In the genomic region with DNA sequence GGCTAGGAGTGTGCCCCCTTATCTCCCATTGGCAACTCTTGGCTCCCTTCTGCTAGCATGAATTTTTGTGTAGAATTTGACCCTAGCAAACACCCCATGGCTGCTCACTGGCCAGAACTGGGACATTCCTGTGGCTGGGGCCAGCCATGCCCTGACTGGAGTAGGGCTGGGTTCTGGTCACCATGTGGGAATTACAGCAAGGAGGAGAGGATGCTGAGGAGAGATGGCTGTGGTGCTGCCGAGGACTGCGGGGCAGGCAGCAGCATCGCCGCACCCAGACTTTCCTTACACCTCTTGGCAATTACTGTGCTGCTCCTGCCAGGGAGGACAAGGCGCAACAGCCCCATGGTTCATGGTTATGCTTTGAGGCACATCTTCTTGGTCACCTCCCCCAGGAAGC, we compare ENCODE assay signal across 20 cellular contexts. TPM values are rescaled to one million over a fixed set of nuclear protein-coding genes. Genes with fewer than 3 reads are reported as not detected.
"Had no signal": no experiment of that assay in that cellular context is flagged by ENCODE, and none has a peak within 500 bp of the region (broad histone marks: within the 10 kb centered on the region; RNA-seq: fewer than 3 reads in every experiment).

No MANE protein-coding gene starts in this region.

- H3K27me3 ChIP-seq: gastrocnemius medialis, upper lobe of left lung had no signal

- H3K36me3 Mint-ChIP-seq: activated CD4-positive, alpha-beta memory T cell treated with anti-CD3 and anti-CD28 coated beads for 36 hours; activated naive CD4-positive, alpha-beta T cell treated with anti-CD3 and anti-CD28 coated beads, Interleukin-2, amount 10 ng/mL, durations not matched to agents 7 days and 5 days; memory B cell had no signal

- H3K4me3 ChIP-seq: gastrocnemius medialis, upper lobe of left lung had no signal

- DNase-seq: activated CD4-positive, alpha-beta memory T cell treated with anti-CD3 and anti-CD28 coated beads for 36 hours; activated CD4-positive, alpha-beta T cell treated with anti-CD3 and anti-CD28 coated beads for 48 hours; activated naive CD4-positive, alpha-beta T cell treated with anti-CD3 and anti-CD28 coated beads, Interleukin-2, amount 10 ng/mL, durations not matched to agents 7 days and 5 days; activated T-cell treated with anti-CD3 and anti-CD28 coated beads, Interleukin-2, amount 50 U/mL, for 48 hours; anterior cingulate cortex; dermis blood vessel endothelial cell; effector CD8-positive, alpha-beta T cell; hypothalamus; left ventricle myocardium superior; stimulated activated CD4-positive, alpha-beta T cell treated with anti-CD3 and anti-CD28 coated beads, Interleukin-4, amount 100 ng/mL, for 24 hours; stimulated activated naive CD8-positive, alpha-beta T cell treated with anti-CD3 and anti-CD28 coated beads, Interleukin-15, Interleukin-2, amounts not matched to agents 100 U/mL and 50 U/mL, for 24 hours; T-helper 2 cell; upper lobe of left lung had no signal

- H3K9me3 ChIP-seq: gastrocnemius medialis, upper lobe of left lung had no signal

- ATAC-seq: esophagus mucosa; gastrocnemius medialis; left ventricle myocardium superior; stimulated activated naive CD8-positive, alpha-beta T cell treated with anti-CD3 and anti-CD28 coated beads, Interleukin-15, Interleukin-2, amounts not matched to agents 100 U/mL and 50 U/mL, for 24 hours had no signal

- H3K9me3 Mint-ChIP-seq: activated CD4-positive, alpha-beta memory T cell treated with anti-CD3 and anti-CD28 coated beads for 36 hours; activated naive CD4-positive, alpha-beta T cell treated with anti-CD3 and anti-CD28 coated beads, Interleukin-2, amount 10 ng/mL, durations not matched to agents 7 days and 5 days; brain; nephron had no signal

- H3K4me1 Mint-ChIP-seq: activated naive CD4-positive, alpha-beta T cell treated with anti-CD3 and anti-CD28 coated beads, Interleukin-2, amount 10 ng/mL, durations not matched to agents 7 days and 5 days had no signal

- H3K36me3 ChIP-seq: gastrocnemius medialis, upper lobe of left lung had no signal

- H3K27ac ChIP-seq: gastrocnemius medialis, upper lobe of left lung had no signal

- H3K27ac Mint-ChIP-seq: activated CD4-positive, alpha-beta memory T cell treated with anti-CD3 and anti-CD28 coated beads for 36 hours; activated naive CD4-positive, alpha-beta T cell treated with anti-CD3 and anti-CD28 coated beads, Interleukin-2, amount 10 ng/mL, durations not matched to agents 7 days and 5 days; brain; memory B cell; nephron had no signal

- H3K4me3 Mint-ChIP-seq: activated CD4-positive, alpha-beta memory T cell treated with anti-CD3 and anti-CD28 coated beads for 36 hours; activated naive CD4-positive, alpha-beta T cell treated with anti-CD3 and anti-CD28 coated beads, Interleukin-2, amount 10 ng/mL, durations not matched to agents 7 days and 5 days; brain; memory B cell; nephron had no signal

- H3K4me1 ChIP-seq: gastrocnemius medialis, upper lobe of left lung had no signal

RNA-seq across cellular contexts. Expression of gene KCNF1, which starts 12.7 kb away (rescaled TPM):
- total RNA-seq: activated CD4-positive, alpha-beta memory T cell treated with anti-CD3 and anti-CD28 coated beads for 36 hours; esophagus mucosa; gastrocnemius medialis; renal cortical epithelial cell; subcutaneous adipose tissue had no signal
